8 cellular contexts compared by ENCODE assay signal in genomic region chr21:25572895-25573310, GRCh38. TPM values are rescaled to one million over a fixed set of nuclear protein-coding genes. Genes with fewer than 3 reads are reported as not detected.
DNase-seq lines count a peak whose midpoint lies in the region; ATAC-seq, FAIRE-seq and TF ChIP-seq lines count a peak whose summit lies in the region.

No MANE protein-coding gene starts in this region.

- no peak for FAIRE-seq in D721Med (lab: Jason Lieb, UNC)

- TF ChIP-seq CTCF in fibroblast of pulmonary artery (IDR thresholded peaks at IDR 0.05; ENCODE audit: low read length, missing control alignments) (no peak), D721Med (IDR thresholded peaks at IDR 0.05; ENCODE audit: insufficient read depth, missing control alignments) (no peak)

- H3K4me3 ChIP-seq in fibroblast of pulmonary artery (replicated peaks; ENCODE audit: low read depth, low read length): no peak overlapping the region

- DNase-seq in Kasumi-1 (lab: John Stamatoyannopoulos, UW) (peak; percentile 21 to 35), fibroblast of pulmonary artery (ENCODE audit: low read depth) (peak; percentile 6), HT-29 (ENCODE audit: low spot score) (no peak), D721Med (ENCODE audit: insufficient read length, low spot score) (no peak), SKM-1 (lab: John Stamatoyannopoulos, UW; ENCODE audit: unreplicated experiment) (no peak), left colon (no peak)

- ATAC-seq in GM18499 (IDR thresholded peaks at IDR 0.05; ENCODE audit: insufficient read depth, unreplicated experiment): peak; percentile 40
- peak; percentile 32 for ATAC-seq in GM21737 (IDR thresholded peaks at IDR 0.05; ENCODE audit: unreplicated experiment)
- ATAC-seq in left colon: no peak

- intact Hi-C loops in left colon (cut with DNase I, micrococcal nuclease): no loop called here

RNA-seq across cellular contexts. Expression of gene MRPL39, which starts 34.4 kb away (rescaled TPM):
- total RNA-seq in HT-29 (2014; rRNA removed; shearing (Covaris generic)): 18.6 and 21.3 TPM in 2 replicates
- total RNA-seq in left colon: 10 to 100 TPM; 29.0 TPM

Comparison
In these comparisons a context has a peak if more than half of its experiments do, and no peak if none do; other contexts are left out.
1. DNase-seq: peak in Kasumi-1 (2 of 2) and fibroblast of pulmonary artery (single experiment); none in HT-29 (single experiment), D721Med (single experiment), SKM-1 (single experiment) and left colon (0 of 2).